In the genomic region with DNA sequence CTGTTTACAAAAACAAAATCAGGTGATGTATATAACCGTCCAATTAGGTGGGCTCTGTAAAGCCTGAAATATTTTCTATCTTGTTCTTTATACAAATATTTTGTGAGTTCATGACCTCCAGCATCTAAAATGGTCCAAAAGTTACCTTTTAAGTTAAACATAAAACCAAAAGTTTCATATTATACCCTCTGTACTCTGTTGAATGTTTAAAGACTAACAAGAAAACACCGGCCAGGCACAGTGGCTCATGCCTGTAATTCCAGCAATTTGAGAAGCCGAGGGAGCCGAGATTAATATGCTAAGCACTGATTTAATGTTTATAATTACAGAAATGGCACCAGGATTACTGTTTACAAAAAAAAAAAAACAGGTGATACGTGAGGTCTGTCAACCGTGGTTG, we compare ENCODE assay signal across 6 cellular contexts.
"Had no signal": no experiment of that assay in that cellular context is flagged by ENCODE, and none has a peak within 500 bp of the region (broad histone marks: within the 10 kb centered on the region; RNA-seq: fewer than 3 reads in every experiment).

No MANE protein-coding gene starts in this region.

- H3K4me2 ChIP-seq: GM23338 had no signal

- DNase-seq: H9, HCEC 1CT had no signal

- FAIRE-seq: H1, H54, HTR-8/SVneo had no signal

- H2AFZ ChIP-seq: GM23338 had no signal

- H3K4me3 ChIP-seq: GM23338 had no signal

- ATAC-seq: GM23338 had no signal
